In the genomic region with DNA sequence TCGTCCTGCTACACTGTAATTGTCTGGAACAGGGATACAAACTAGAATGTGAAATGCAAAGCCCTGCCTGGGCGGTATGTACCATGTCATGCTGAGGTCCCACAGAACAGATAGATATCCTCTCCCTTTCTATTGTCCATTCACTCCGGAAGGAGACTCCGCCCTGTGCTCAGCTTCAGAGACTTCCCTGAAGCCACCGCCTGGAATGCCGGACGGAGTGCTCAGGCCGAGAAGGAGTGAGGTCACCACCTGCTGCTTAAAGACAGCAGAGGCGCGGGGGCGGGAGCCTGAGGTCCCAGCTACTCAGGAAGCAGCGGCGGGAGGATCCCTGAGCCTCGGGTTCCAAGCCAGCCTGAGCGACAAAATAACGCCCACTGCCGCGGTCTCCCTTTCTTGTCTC, we compare ENCODE assay signal across 8 cellular contexts. TPM values are rescaled to one million over a fixed set of nuclear protein-coding genes. Genes with fewer than 3 reads are reported as not detected.
A peak's percentile ranks its signal among the peaks of the same experiment; 100 is the strongest.
DNase-seq lines count a peak whose midpoint lies in the region; ATAC-seq, FAIRE-seq and TF ChIP-seq lines count a peak whose summit lies in the region.

No MANE protein-coding gene starts in this region.

- H3K9ac ChIP-seq in duodenal mucosa (ENCODE audit: low read depth in 1 of 2, low read length in 2 of 2) = peak overlapping the region in 1 of 2 donors; percentile 48

- peaks cover 25% of the 10 kb centered on the region for H3K36me3 Mint-ChIP-seq in CD4-positive, alpha-beta T cell (ENCODE audit: low read depth)

- H3K9me3 ChIP-seq in CD4-positive, alpha-beta T cell (ENCODE audit: control insufficient read depth, low read length) = no peaks in the 10 kb centered on the region
- H3K9me3 ChIP-seq in OCI-LY7 (ENCODE audit: low read length) (0 out of 2 replicates have a peak, but pooled peaks cover 4% of the 10 kb centered on the region), duodenal mucosa (ENCODE audit: control insufficient read depth in 1 of 2, low read length in 2 of 2) (peaks cover 2 to 6% of the 10 kb centered on the region in 2 donors), tibial artery (no peaks in the 10 kb centered on the region)

- peak overlapping the region; percentile 98; the same call in 1 of the 2 replicates for H2AFZ ChIP-seq in OCI-LY7 (ENCODE audit: low read length)

- peak overlapping the region; percentile 95 for H3K4me3 Mint-ChIP-seq in CD4-positive, alpha-beta T cell

- H3K36me3 ChIP-seq in OCI-LY7 (ENCODE audit: insufficient read depth, low read length) (peaks cover 7% of the 10 kb centered on the region; the same call in 1 of the 2 replicates), duodenal mucosa (ENCODE audit: control insufficient read depth in 1 of 2, insufficient read depth in 2 of 2, low read length in 2 of 2) (no peaks in the 10 kb centered on the region), tibial artery (peaks cover 0 to 4% (median 0%) of the 10 kb centered on the region in 3 donors)

- H3K79me2 ChIP-seq in OCI-LY7 (ENCODE audit: insufficient read depth, low read depth, low read length) = peaks cover 22% of the 10 kb centered on the region

- no peak overlapping the region for H3K4me2 ChIP-seq in OCI-LY7 (ENCODE audit: low read length)

- ATAC-seq in CD4-positive, alpha-beta T cell (ENCODE audit: poor library complexity) = no peak
- no peak for ATAC-seq in HG02623 (IDR thresholded peaks at IDR 0.05; ENCODE audit: unreplicated experiment)

- no peak for FAIRE-seq in H54 (lab: Jason Lieb, UNC)

- no peak overlapping the region for H3K4me3 ChIP-seq in OCI-LY7 (ENCODE audit: low read depth, low read length, poor library complexity, severe bottlenecking)
- peak overlapping the region in 1 of 2 donors; percentile 29 for H3K4me3 ChIP-seq in duodenal mucosa (ENCODE audit: low read depth in 1 of 2, low read length in 2 of 2)
- H3K4me3 ChIP-seq in tibial artery = peak overlapping the region; percentile 71

- intact Hi-C loops in CD4-positive, alpha-beta T cell (cut with DNase I, micrococcal nuclease) = loop anchor here (1.0 to 10.0 kb wide), 10 partner anchors 45 to 598 kb away; partner anchors contain the start of genes ZNF160 (in 1 of the 2), ZNF616 (in 1 of the 2), ZNF665 (in 1 of the 2) and ZNF808 (in 1 of the 2)
- intact Hi-C loops in OCI-LY7 (cut with micrococcal nuclease; ENCODE audit: unreplicated experiment) = no loop called here
- intact Hi-C loops in tibial artery (cut with DNase I; ENCODE audit: low total_unique reads) = no loop called here

- POLR2A ChIA-PET in CD4-positive, alpha-beta T cell (lab: Charles Lee) = interaction anchor here (1.2 kb wide), 2 partner anchors 134 to 466 kb away, joined by 3 to 4 read pairs; partner anchors contain the start of gene ZNF766
- POLR2A ChIA-PET in OCI-LY7 (lab: Charles Lee) = no interaction called here

- H3K4me1 Mint-ChIP-seq in CD4-positive, alpha-beta T cell (ENCODE audit: low read depth) = peaks cover 28% of the 10 kb centered on the region

- H3K27ac Mint-ChIP-seq in CD4-positive, alpha-beta T cell = peak overlapping the region; percentile 96

- H3K27me3 Mint-ChIP-seq in CD4-positive, alpha-beta T cell = no peaks in the 10 kb centered on the region

- no peaks in the 10 kb centered on the region for H3K27me3 ChIP-seq in CD4-positive, alpha-beta T cell (ENCODE audit: control insufficient read depth, insufficient read depth, low read length)
- no peaks in the 10 kb centered on the region for H3K27me3 ChIP-seq in duodenal mucosa (ENCODE audit: control insufficient read depth in 1 of 2, insufficient read depth in 2 of 2, low read length in 2 of 2)
- no peaks in the 10 kb centered on the region for H3K27me3 ChIP-seq in tibial artery

- H4K20me1 ChIP-seq in OCI-LY7 (ENCODE audit: insufficient read depth, low read length) = no peaks in the 10 kb centered on the region

- BruUV-seq in OCI-LY7 (replicated peaks; lab: Mats Ljungman, UMichigan) = no TSS peak

- no peak for TF ChIP-seq POLR2A in H54 (IDR thresholded peaks at IDR 0.05; ENCODE audit: low read depth, low read length)

- CTCF ChIA-PET in CD4-positive, alpha-beta T cell (lab: Charles Lee) = interaction anchor here (0.6 to 0.8 kb wide), 5 partner anchors 36 to 487 kb away, joined by 3 to 5 read pairs (median 4); no protein-coding TSS in a partner anchor
- CTCF ChIA-PET in OCI-LY7 (lab: Charles Lee; ENCODE audit: unreplicated experiment) = no interaction called here

- TF ChIP-seq CTCF in CD4-positive, alpha-beta T cell (IDR thresholded peaks at IDR 0.05) = no peak
- no peak for TF ChIP-seq CTCF in OCI-LY7 (conservative IDR thresholded peaks at IDR 0.05; ENCODE audit: low read length)
- TF ChIP-seq CTCF in tibial artery (IDR thresholded peaks at IDR 0.05) = no peak

- H3K9me3 Mint-ChIP-seq in CD4-positive, alpha-beta T cell = no peaks in the 10 kb centered on the region

- no peak overlapping the region for H3K27ac ChIP-seq in CD4-positive, alpha-beta T cell (ENCODE audit: low read depth, low read length)
- H3K27ac ChIP-seq in OCI-LY7 (ENCODE audit: low read depth, low read length, poor library complexity, severe bottlenecking) (no peak overlapping the region), duodenal mucosa (ENCODE audit: low read depth, low read length) (peak overlapping the region; percentile 25), tibial artery (peak overlapping the region; percentile 77 to 88)

- peaks cover 20% of the 10 kb centered on the region for H3K4me1 ChIP-seq in OCI-LY7 (ENCODE audit: insufficient read depth, low read length, poor library complexity, severe bottlenecking)
- no peaks in the 10 kb centered on the region for H3K4me1 ChIP-seq in duodenal mucosa (ENCODE audit: control insufficient read depth in 1 of 2, insufficient read depth in 2 of 2, low read length in 2 of 2)
- peaks cover 0 to 19% (median 13%) of the 10 kb centered on the region in 4 donors for H3K4me1 ChIP-seq in tibial artery

- no peak for DNase-seq in CD4-positive, alpha-beta T cell
- DNase-seq in OCI-LY7 (ENCODE audit: low spot score) (no peak), medulla oblongata (ENCODE audit: extremely low spot score) (peak; percentile 23), tibial artery (peak; percentile 55 to 70), NCI-H1694 (lab: John Stamatoyannopoulos, UW) (no peak), H54 (ENCODE audit: insufficient read length, low spot score) (no peak)

- H3K9me2 ChIP-seq in OCI-LY7 (ENCODE audit: insufficient read depth, low read length) = no peaks in the 10 kb centered on the region

RNA-seq across cellular contexts. Expression of gene ZNF611, which starts 0.9 kb away (rescaled TPM):
- total RNA-seq in CD4-positive, alpha-beta T cell = 10 to 100 TPM; 14.6 to 15.5 TPM
- 10.6 and 13.6 TPM in 2 replicates for total RNA-seq in OCI-LY7 (2014; rRNA removed; shearing (Covaris generic))
- 23.8 and 23.9 TPM in 2 replicates for total RNA-seq in OCI-LY7 (2022)

RNA-seq across cellular contexts. Expression of gene ZNF600, which starts 50.9 kb away (rescaled TPM):
- 10 to 100 TPM; 11.2 to 13.4 TPM for total RNA-seq in CD4-positive, alpha-beta T cell
- total RNA-seq in OCI-LY7 (2014; rRNA removed; shearing (Covaris generic)) = 2.8 and 4.6 TPM in 2 replicates
- 8.5 and 10.7 TPM in 2 replicates for total RNA-seq in OCI-LY7 (2022)

Comparison
In these comparisons a context has a peak if more than half of its experiments do, and no peak if none do; other contexts are left out.
1. DNase-seq: peak in medulla oblongata (single experiment) and tibial artery (2 of 2); none in CD4-positive, alpha-beta T cell (0 of 10), OCI-LY7 (single experiment), NCI-H1694 (single experiment) and H54 (single experiment).
2. H3K27ac ChIP-seq: peak in duodenal mucosa (single experiment) and tibial artery (2 of 2); none in CD4-positive, alpha-beta T cell (single experiment) and OCI-LY7 (single experiment).
3. intact Hi-C loops: an anchor here in CD4-positive, alpha-beta T cell (1.0 to 10.0 kb wide); none called in OCI-LY7 and tibial artery.